Comparison of ENCODE assay signal across 22 cellular contexts in the genomic region with DNA sequence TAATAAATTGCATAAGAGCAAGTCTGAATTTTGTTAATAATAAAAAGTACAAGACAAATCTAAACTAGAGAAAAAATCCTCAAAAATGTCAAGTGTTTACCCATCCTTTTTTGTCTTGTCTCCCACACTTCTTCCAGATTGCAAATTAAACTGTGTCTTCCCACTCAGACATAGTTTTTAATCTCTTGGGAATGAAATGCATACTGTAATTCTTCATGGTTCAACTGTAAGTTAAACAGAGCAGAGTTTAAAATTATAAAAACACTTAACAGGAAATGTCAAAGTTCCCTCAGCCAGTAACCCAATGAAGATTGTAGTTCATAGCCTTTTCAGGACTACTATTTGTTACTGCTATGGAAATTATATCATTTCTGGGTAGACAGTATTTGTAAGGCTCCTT.
A peak's percentile ranks its signal among the peaks of the same experiment; 100 is the strongest.
DNase-seq lines count a peak whose midpoint lies in the region; ATAC-seq and TF ChIP-seq lines count a peak whose summit lies in the region.
"Had no signal": no experiment of that assay in that cellular context is flagged by ENCODE, and none has a peak within 500 bp of the region (broad histone marks: within the 10 kb centered on the region; RNA-seq: fewer than 3 reads in every experiment).

No MANE protein-coding gene starts in this region.

- peak overlapping the region; percentile 81 for H3K27ac Mint-ChIP-seq in CD8-positive, alpha-beta T cell
- peak overlapping the region; percentile 62 for H3K27ac Mint-ChIP-seq in activated naive CD8-positive, alpha-beta T cell treated with anti-CD3 and anti-CD28 coated beads, Interleukin-2, amount 10 ng/mL, durations not matched to agents 7 days and 5 days
- H3K27ac Mint-ChIP-seq: activated B cell treated with CpG ODN at 0.5 μM for 24 hours had no signal

- peaks cover 27% of the 10 kb centered on the region for H3K36me3 Mint-ChIP-seq in CD8-positive, alpha-beta T cell
- H3K36me3 Mint-ChIP-seq in activated naive CD8-positive, alpha-beta T cell treated with anti-CD3 and anti-CD28 coated beads, Interleukin-2, amount 10 ng/mL, durations not matched to agents 7 days and 5 days = peaks cover 35% of the 10 kb centered on the region

- no peaks in the 10 kb centered on the region for H3K36me3 ChIP-seq in CD8-positive, alpha-beta T cell (ENCODE audit: insufficient read depth, low read length)
- H3K36me3 ChIP-seq: ascending aorta, esophagus squamous epithelium, MG63, stomach, upper lobe of left lung had no signal

- intact Hi-C loops in CD8-positive, alpha-beta T cell (cut with DNase I, micrococcal nuclease) = no loop called here

- no peak overlapping the region for H3K4me3 ChIP-seq in AG10803 (ENCODE audit: low read length)
- H3K4me3 ChIP-seq in CD8-positive, alpha-beta T cell (ENCODE audit: low read depth, low read length) = no peak overlapping the region
- H3K4me3 ChIP-seq: ascending aorta, esophagus squamous epithelium, MG63, stomach, upper lobe of left lung had no signal

- peaks cover 60% of the 10 kb centered on the region for H3K4me1 Mint-ChIP-seq in CD8-positive, alpha-beta T cell (ENCODE audit: low read depth)
- peaks cover 27% of the 10 kb centered on the region for H3K4me1 Mint-ChIP-seq in activated naive CD8-positive, alpha-beta T cell treated with anti-CD3 and anti-CD28 coated beads, Interleukin-2, amount 10 ng/mL, durations not matched to agents 7 days and 5 days

- ATAC-seq in CD8-positive, alpha-beta T cell = no peak
- no peak for ATAC-seq in activated naive CD8-positive, alpha-beta T cell treated with anti-CD3 and anti-CD28 coated beads, Interleukin-2, amount 10 ng/mL, durations not matched to agents 7 days and 5 days (ENCODE audit: low read depth)
- ATAC-seq in HG03097 (IDR thresholded peaks at IDR 0.05; ENCODE audit: low FRiP score, unreplicated experiment) = no peak
- ATAC-seq: PC-3 had no signal

- H3K27me3 Mint-ChIP-seq in CD8-positive, alpha-beta T cell (ENCODE audit: low read depth) = no peaks in the 10 kb centered on the region
- no peaks in the 10 kb centered on the region for H3K27me3 Mint-ChIP-seq in activated naive CD8-positive, alpha-beta T cell treated with anti-CD3 and anti-CD28 coated beads, Interleukin-2, amount 10 ng/mL, durations not matched to agents 7 days and 5 days
- H3K27me3 Mint-ChIP-seq: activated B cell treated with CpG ODN at 0.5 μM for 24 hours had no signal

- H3K27me3 ChIP-seq in CD8-positive, alpha-beta T cell (ENCODE audit: insufficient read depth, low read length) = no peaks in the 10 kb centered on the region
- H3K27me3 ChIP-seq: ascending aorta, esophagus squamous epithelium, MG63, stomach, upper lobe of left lung had no signal

- H3K4me1 ChIP-seq in CD8-positive, alpha-beta T cell (ENCODE audit: insufficient read depth, low read length) = peaks cover 44% of the 10 kb centered on the region
- H3K4me1 ChIP-seq: ascending aorta, upper lobe of left lung had no signal

- DNase-seq in AG10803 (ENCODE audit: low read depth) (peak; percentile 60), left kidney (ENCODE audit: low read depth, low spot score) (peak; percentile 3), H4 (ENCODE audit: low spot score) (no peak), MV-4-11 (lab: John Stamatoyannopoulos, UW) (no peak), NAMALWA (ENCODE audit: low spot score) (no peak)
- no peak for DNase-seq in CD8-positive, alpha-beta T cell
- DNase-seq in activated naive CD8-positive, alpha-beta T cell treated with anti-CD3 and anti-CD28 coated beads, Interleukin-2, amount 10 ng/mL, durations not matched to agents 7 days and 5 days = no peak
- DNase-seq: activated B cell treated with CpG ODN at 0.5 μM for 24 hours; cerebellar nuclear complex; effector CD8-positive, alpha-beta T cell; esophagus squamous epithelium; GOT3; mammary epithelial cell; PC-3; posterior cingulate gyrus; SIG-M5; stimulated activated CD4-positive, alpha-beta T cell treated with anti-CD3 and anti-CD28 coated beads, Interleukin-1b, Interleukin-23, amount 100 ng/mL, for 48 hours; stomach; upper lobe of left lung had no signal

- peaks cover 10% of the 10 kb centered on the region for H3K9me3 Mint-ChIP-seq in CD8-positive, alpha-beta T cell
- peaks cover 12% of the 10 kb centered on the region for H3K9me3 Mint-ChIP-seq in activated naive CD8-positive, alpha-beta T cell treated with anti-CD3 and anti-CD28 coated beads, Interleukin-2, amount 10 ng/mL, durations not matched to agents 7 days and 5 days

- POLR2A ChIA-PET in CD8-positive, alpha-beta T cell (lab: Charles Lee) = interaction anchor here (0.8 to 1.6 kb wide), 3 partner anchors 7 to 24 kb away, joined by 3 to 8 read pairs (median 8); no protein-coding TSS in a partner anchor
- POLR2A ChIA-PET in activated naive CD8-positive, alpha-beta T cell treated with anti-CD3 and anti-CD28 coated beads, Interleukin-2, amount 10 ng/mL, durations not matched to agents 7 days and 5 days (lab: Charles Lee) = interaction anchor here (1.2 kb wide), 1 partner anchor 153 kb away, joined by 3 read pairs; no protein-coding TSS in a partner anchor

- H3K9me3 ChIP-seq in CD8-positive, alpha-beta T cell (ENCODE audit: low read length) = peaks cover 5% of the 10 kb centered on the region
- H3K9me3 ChIP-seq: ascending aorta, esophagus squamous epithelium, upper lobe of left lung had no signal

- no peak for TF ChIP-seq CTCF in AG10803 (conservative IDR thresholded peaks at IDR 0.05; ENCODE audit: low read length)
- TF ChIP-seq CTCF in CD8-positive, alpha-beta T cell (IDR thresholded peaks at IDR 0.05) = no peak

- CTCF ChIA-PET in CD8-positive, alpha-beta T cell (lab: Charles Lee) = interaction anchor here (1.0 to 1.4 kb wide), 6 partner anchors 10 to 47 kb away, joined by 3 to 4 read pairs (median 4); no protein-coding TSS in a partner anchor

- peak overlapping the region; percentile 20 for H3K4me3 Mint-ChIP-seq in CD8-positive, alpha-beta T cell
- H3K4me3 Mint-ChIP-seq in activated naive CD8-positive, alpha-beta T cell treated with anti-CD3 and anti-CD28 coated beads, Interleukin-2, amount 10 ng/mL, durations not matched to agents 7 days and 5 days = peak overlapping the region; percentile 18
- H3K4me3 Mint-ChIP-seq: activated B cell treated with CpG ODN at 0.5 μM for 24 hours had no signal

- H3K27ac ChIP-seq in CD8-positive, alpha-beta T cell (ENCODE audit: low read depth, low read length) = no peak overlapping the region
- H3K27ac ChIP-seq: ascending aorta, esophagus squamous epithelium, stomach, upper lobe of left lung had no signal

Comparison
In these comparisons a context has a peak if more than half of its experiments do, and no peak if none do; other contexts are left out.
1. DNase-seq: peak in AG10803 (single experiment) and left kidney (single experiment); none in CD8-positive, alpha-beta T cell (0 of 7), activated naive CD8-positive, alpha-beta T cell treated with anti-CD3 and anti-CD28 coated beads, Interleukin-2, amount 10 ng/mL, durations not matched to agents 7 days and 5 days (single experiment), H4 (single experiment), MV-4-11 (single experiment) and NAMALWA (single experiment).